15 cellular contexts compared by ENCODE assay signal in genomic region chr13:36531746-36532486, GRCh38.
A peak's percentile ranks its signal among the peaks of the same experiment; 100 is the strongest.
DNase-seq lines count a peak whose midpoint lies in the region; ATAC-seq, FAIRE-seq and TF ChIP-seq lines count a peak whose summit lies in the region.
"Had no signal": no experiment of that assay in that cellular context is flagged by ENCODE, and none has a peak within 500 bp of the region (broad histone marks: within the 10 kb centered on the region; RNA-seq: fewer than 3 reads in every experiment).

No MANE protein-coding gene starts in this region.

- H3K9me3 ChIP-seq in A673 (ENCODE audit: low read depth, low read length, poor library complexity, severe bottlenecking), result no peaks in the 10 kb centered on the region
- H3K9me3 ChIP-seq: pancreas, tibial nerve had no signal

- TF ChIP-seq CTCF in A673 (conservative IDR thresholded peaks at IDR 0.05; ENCODE audit: low read depth, low read length), result no peak
- TF ChIP-seq CTCF in GM13977 (IDR thresholded peaks at IDR 0.05; ENCODE audit: extremely low read depth, insufficient read depth, missing control alignments), result no peak

- no peak for ATAC-seq in HG03139 (IDR thresholded peaks at IDR 0.05; ENCODE audit: unreplicated experiment)
- ATAC-seq: activated T-helper 17 cell treated with anti-CD3 and anti-CD28 coated beads, Interleukin-2, amount 50 U/mL, for 72 hours; pancreas had no signal

- CTCF ChIA-PET in A673 (lab: Charles Lee), result no interaction called here

- in situ Hi-C loops in GM13977 (cut with MboI; ENCODE audit: low pct_unique_long_range_greater_than_20kb, low sequenced_read_pairs, unreplicated experiment), result no loop called here

- intact Hi-C loops in A673 (cut with micrococcal nuclease; ENCODE audit: unreplicated experiment), result no loop called here

- no peak overlapping the region for H3K4me3 ChIP-seq in A673 (ENCODE audit: low read depth, low read length, poor library complexity, severe bottlenecking)
- H3K4me3 ChIP-seq: cardiac muscle cell, pancreas, tibial nerve had no signal

- no peaks in the 10 kb centered on the region for H3K36me3 ChIP-seq in A673 (ENCODE audit: insufficient read depth, low read length, poor library complexity, severe bottlenecking)
- H3K36me3 ChIP-seq: cardiac muscle cell, pancreas, tibial nerve had no signal

- peak overlapping the region; percentile 34 for H3K27ac ChIP-seq in A673 (ENCODE audit: low read depth, low read length, poor library complexity, severe bottlenecking)
- H3K27ac ChIP-seq: cardiac muscle cell, epithelial cell of prostate, pancreas, tibial nerve had no signal

- H3K4me1 ChIP-seq in A673 (ENCODE audit: insufficient read depth, low read length, poor library complexity, severe bottlenecking), result peaks cover 77% of the 10 kb centered on the region

- DNase-seq in A673 (ENCODE audit: low spot score), result peak; percentile 65
- peak; percentile 74 for DNase-seq in HT1080 (ENCODE audit: low read depth)
- DNase-seq in amniotic stem cell (lab: John Stamatoyannopoulos, UW), result peak; percentile 4
- DNase-seq in left kidney (ENCODE audit: low read depth, low spot score), result peak; percentile 42
- no peak for DNase-seq in GM12892 (ENCODE audit: insufficient read length)
- DNase-seq in GM13977 (ENCODE audit: low spot score), result no peak
- DNase-seq in stimulated activated naive CD4-positive, alpha-beta T cell (lab: John Stamatoyannopoulos, UW), result no peak
- DNase-seq: activated CD4-positive, alpha-beta T cell treated with anti-CD3 and anti-CD28 coated beads, Interleukin-2, amount 50 U/mL, for 4 hours; NCI-H446 treated with DMSO at 0.1 percent for 48 hours; pancreas had no signal

- no peak for FAIRE-seq in GM12892 (lab: Jason Lieb, UNC)
- FAIRE-seq: pancreas had no signal

- POLR2A ChIA-PET in A673 (lab: Charles Lee; ENCODE audit: low non-redundant PET), result no interaction called here

- BruUV-seq in A673 (replicated peaks; lab: Mats Ljungman, UMichigan), result no TSS peak

- no peaks in the 10 kb centered on the region for H3K27me3 ChIP-seq in A673 (replicated peaks; ENCODE audit: insufficient read depth, low read depth, low read length, poor library complexity)
- H3K27me3 ChIP-seq: cardiac muscle cell, pancreas, tibial nerve had no signal

- TF ChIP-seq POLR2A in GM12892 (IDR thresholded peaks at IDR 0.05; ENCODE audit: low read depth, low read length), result no peak

Comparison
In these comparisons a context has a peak if more than half of its experiments do, and no peak if none do; other contexts are left out.
1. DNase-seq: peak in A673 (single experiment), HT1080 (single experiment), amniotic stem cell (single experiment) and left kidney (single experiment); none in GM12892 (single experiment), GM13977 (single experiment) and stimulated activated naive CD4-positive, alpha-beta T cell (0 of 6).